15 cellular contexts compared by ENCODE assay signal in the genomic region with DNA sequence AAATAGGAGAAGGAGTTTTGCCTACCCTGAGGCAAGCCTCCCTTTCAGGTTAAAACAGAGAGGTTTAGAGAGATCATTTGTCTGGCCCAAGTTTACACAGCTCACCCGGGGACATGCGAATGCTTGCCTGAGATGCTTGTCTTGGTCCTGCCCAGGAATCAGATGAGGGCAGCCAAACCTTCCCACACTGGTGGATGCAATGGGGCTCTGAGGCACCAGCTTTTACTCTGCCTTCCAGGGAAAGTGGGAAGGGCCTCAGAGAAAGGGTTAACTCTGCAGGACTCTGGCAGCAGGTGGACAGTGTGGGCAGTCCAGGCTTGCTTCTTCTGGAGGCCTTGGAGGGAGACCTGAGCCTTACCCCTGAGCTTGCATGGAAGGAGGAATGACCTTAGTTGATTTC.
A peak's percentile ranks its signal among the peaks of the same experiment; 100 is the strongest.
DNase-seq lines count a peak whose midpoint lies in the region; ATAC-seq and TF ChIP-seq lines count a peak whose summit lies in the region.
"Had no signal": no experiment of that assay in that cellular context is flagged by ENCODE, and none has a peak within 500 bp of the region (broad histone marks: within the 10 kb centered on the region; RNA-seq: fewer than 3 reads in every experiment).

No MANE protein-coding gene starts in this region.

- H3K27me3 ChIP-seq in BLaER1 treated with 17β-estradiol and CSF1 and Interleukin-3, amounts not matched to agents 10 nM and 100 nM, result peaks cover 0 to 18% (median 0%) of the 10 kb centered on the region in 11 experiments; a peak in 5 of 22 replicates
- H3K27me3 ChIP-seq in H9 (ENCODE audit: insufficient read depth, low read length) (no peaks in the 10 kb centered on the region), dorsolateral prefrontal cortex (no peaks in the 10 kb centered on the region)
- H3K27me3 ChIP-seq: body of pancreas, heart right ventricle, Peyer's patch, thyroid gland had no signal

- peaks cover 6% of the 10 kb centered on the region for H3K23me2 ChIP-seq in H9 (ENCODE audit: insufficient read length, low read depth, low read length, poor library complexity, severe bottlenecking)

- H3K23ac ChIP-seq in H9 (ENCODE audit: insufficient read length, low read depth, low read length), result no peak overlapping the region

- WGBS in H9 (ENCODE audit: extremely low coverage, insufficient read length, low lambda C conversion rate), result no CpG with 5 or more reads among the region's 2 CpGs

- no peak overlapping the region for H2AFZ ChIP-seq in H9 (ENCODE audit: low read length)

- no peak overlapping the region for H2BK5ac ChIP-seq in H9 (ENCODE audit: insufficient read length, low read length)

- H3K36me3 Mint-ChIP-seq in H9 (ENCODE audit: insufficient read depth in 1 of 3, low read depth in 3 of 3), result peaks cover 7 to 18% (median 8%) of the 10 kb centered on the region in 3 experiments; a peak in 4 of 7 replicates
- H3K36me3 Mint-ChIP-seq in activated T-helper 17 cell treated with anti-CD3 and anti-CD28 coated beads, Interleukin-2, amount 50 U/mL, for 72 hours (ENCODE audit: low read depth), result no peaks in the 10 kb centered on the region
- H3K36me3 Mint-ChIP-seq in natural killer cell, result no peaks in the 10 kb centered on the region

- peak; percentile 16 for DNase-seq in H9
- no peak for DNase-seq in natural killer cell
- no peak for DNase-seq in stimulated activated CD4-positive, alpha-beta T cell treated with anti-CD3 and anti-CD28 coated beads, Interleukin-4, amount 100 ng/mL, for 1 hour
- DNase-seq in dorsolateral prefrontal cortex, result no peak
- DNase-seq: mesenchymal stem cell had no signal

- H4K91ac ChIP-seq in H9 (ENCODE audit: insufficient read length, low read depth, low read length), result no peak overlapping the region

- H4K20me1 ChIP-seq in BLaER1 treated with 17β-estradiol and CSF1 and Interleukin-3, amounts not matched to agents 10 nM and 100 nM, result peaks cover 0 to 20% (median 0%) of the 10 kb centered on the region in 11 experiments; a peak in 3 of 22 replicates
- no peaks in the 10 kb centered on the region for H4K20me1 ChIP-seq in H9 (ENCODE audit: control insufficient read depth, insufficient read depth, insufficient read length)

- peaks cover 11 to 21% (median 20%) of the 10 kb centered on the region in 10 experiments; a peak in 19 of 20 replicates for H3K4me1 ChIP-seq in BLaER1 treated with 17β-estradiol and CSF1 and Interleukin-3, amounts not matched to agents 10 nM and 100 nM
- H3K4me1 ChIP-seq in H9 (ENCODE audit: insufficient read depth, low read length), result peaks cover 4% of the 10 kb centered on the region; the same call in 1 of the 2 replicates

- H2BK12ac ChIP-seq in H9 (ENCODE audit: insufficient read length, low read depth, low read length), result no peak overlapping the region

- no peak overlapping the region for H2BK120ac ChIP-seq in H9 (ENCODE audit: low read depth, low read length, poor library complexity, severe bottlenecking)

- H3K9me3 Mint-ChIP-seq in H9, result peaks cover 17 to 18% of the 10 kb centered on the region in 2 experiments
- H3K9me3 Mint-ChIP-seq in activated T-helper 17 cell treated with anti-CD3 and anti-CD28 coated beads, Interleukin-2, amount 50 U/mL, for 72 hours, result no peaks in the 10 kb centered on the region
- no peaks in the 10 kb centered on the region for H3K9me3 Mint-ChIP-seq in natural killer cell

- no peak overlapping the region for H2AK5ac ChIP-seq in H9 (ENCODE audit: insufficient read length, low read length)

- H3K9me3 ChIP-seq in BLaER1 treated with 17β-estradiol and CSF1 and Interleukin-3, amounts not matched to agents 10 nM and 100 nM (replicated peaks in 1 of 11), result peaks cover 9 to 17% (median 15%) of the 10 kb centered on the region in 11 experiments
- peaks cover 8% of the 10 kb centered on the region for H3K9me3 ChIP-seq in H9 (ENCODE audit: control insufficient read depth, low read depth, low read length)
- H3K9me3 ChIP-seq: body of pancreas, Peyer's patch, thyroid gland had no signal

- H3K27me3 Mint-ChIP-seq in H9 (ENCODE audit: low read depth), result peaks cover 37% of the 10 kb centered on the region
- H3K27me3 Mint-ChIP-seq in activated T-helper 17 cell treated with anti-CD3 and anti-CD28 coated beads, Interleukin-2, amount 50 U/mL, for 72 hours, result no peaks in the 10 kb centered on the region
- peaks cover 0 to 2% of the 10 kb centered on the region in 2 donors for H3K27me3 Mint-ChIP-seq in natural killer cell (ENCODE audit: low read depth in 2 of 2)

- H3K79me2 ChIP-seq in H9 (ENCODE audit: insufficient read depth, low read length), result no peaks in the 10 kb centered on the region

- no peak overlapping the region for H4K8ac ChIP-seq in H9 (replicated peaks; ENCODE audit: insufficient read length, low read depth, low read length)

- peak overlapping the region in 1 of 11 experiments; percentile 15; a peak in 2 of 22 replicates for H3K9ac ChIP-seq in BLaER1 treated with 17β-estradiol and CSF1 and Interleukin-3, amounts not matched to agents 10 nM and 100 nM
- H3K9ac ChIP-seq in H9 (ENCODE audit: extremely low read depth, insufficient read length, low read length), result no peak overlapping the region

- TF ChIP-seq CTCF in H9 (conservative IDR thresholded peaks at IDR 0.05), result no peak
- TF ChIP-seq CTCF in natural killer cell (IDR thresholded peaks at IDR 0.05), result no peak
- TF ChIP-seq CTCF in dorsolateral prefrontal cortex (IDR thresholded peaks at IDR 0.05 in 54 of 56, conservative IDR thresholded peaks at IDR 0.05 in 2 of 56; ENCODE audit: low read depth in 1 of 56, partially characterized antibody in 56 of 56), result no peak

- H3K27ac Mint-ChIP-seq in H9 (no peak overlapping the region), natural killer cell (no peak overlapping the region)
- no peak overlapping the region for H3K27ac Mint-ChIP-seq in activated T-helper 17 cell treated with anti-CD3 and anti-CD28 coated beads, Interleukin-2, amount 50 U/mL, for 72 hours
- H3K27ac Mint-ChIP-seq: dendritic cell treated with granulocyte-macrophage colony-stimulating factor and Interleukin-4, amounts not matched to agents 40 ng/mL and 50 ng/mL, for 4 days had no signal

- H3K36me3 ChIP-seq in BLaER1 treated with 17β-estradiol and CSF1 and Interleukin-3, amounts not matched to agents 10 nM and 100 nM, result no peaks in the 10 kb centered on the region
- H3K36me3 ChIP-seq: thyroid gland, WERI-Rb-1 had no signal

- no peak overlapping the region for H3K27ac ChIP-seq in BLaER1 treated with 17β-estradiol and CSF1 and Interleukin-3, amounts not matched to agents 10 nM and 100 nM
- H3K27ac ChIP-seq in H9 (ENCODE audit: insufficient read length, low read depth, low read length), result no peak overlapping the region
- no peak overlapping the region for H3K27ac ChIP-seq in dorsolateral prefrontal cortex
- H3K27ac ChIP-seq: heart right ventricle, Peyer's patch, thyroid gland, WERI-Rb-1 had no signal

- intact Hi-C loops in natural killer cell (cut with micrococcal nuclease) (loop anchor here (5.0 kb wide), 2 partner anchors 92 to 1082 kb away; a partner anchor contains a TSS), dorsolateral prefrontal cortex (cut with DNase I) (loop anchor here (2.0 to 10.0 kb wide), 4 partner anchors 92 to 667 kb away; a partner anchor contains a TSS)

- peak overlapping the region in 1 of 10 experiments; percentile 64; a peak in 2 of 20 replicates for H3K4me3 ChIP-seq in BLaER1 treated with 17β-estradiol and CSF1 and Interleukin-3, amounts not matched to agents 10 nM and 100 nM
- H3K4me3 ChIP-seq in dorsolateral prefrontal cortex, result no peak overlapping the region
- H3K4me3 ChIP-seq: thyroid gland had no signal

- no peak overlapping the region for H4K5ac ChIP-seq in H9 (ENCODE audit: insufficient read length, low read depth, low read length)

- H3T11ph ChIP-seq in H9 (ENCODE audit: low read length), result no peak overlapping the region

- no peak overlapping the region for H2BK20ac ChIP-seq in H9 (ENCODE audit: low read depth, low read length, poor library complexity, severe bottlenecking)

- H3K4me3 Mint-ChIP-seq in H9 (0 out of 5 replicates have a peak overlapping the region, but pooled peaks of 1 of the 2 experiments have one; percentile 82), natural killer cell (peak overlapping the region; percentile 89)
- H3K4me3 Mint-ChIP-seq in activated T-helper 17 cell treated with anti-CD3 and anti-CD28 coated beads, Interleukin-2, amount 50 U/mL, for 72 hours, result peak overlapping the region; percentile 89

- no peaks in the 10 kb centered on the region for H3K79me1 ChIP-seq in H9 (ENCODE audit: insufficient read depth, low read depth, low read length, poor library complexity, severe bottlenecking)

- ATAC-seq in activated T-helper 17 cell treated with anti-CD3 and anti-CD28 coated beads, Interleukin-2, amount 50 U/mL, for 72 hours (replicated peaks), result no peak
- ATAC-seq in natural killer cell (no peak), GM19452 (IDR thresholded peaks at IDR 0.05; ENCODE audit: unreplicated experiment) (no peak), HG03469 (IDR thresholded peaks at IDR 0.05; ENCODE audit: unreplicated experiment) (no peak)

- H2BK15ac ChIP-seq in H9 (ENCODE audit: low read depth, low read length), result no peak overlapping the region

- H3K14ac ChIP-seq in H9 (ENCODE audit: insufficient read depth, low read length), result no peak overlapping the region

- H3K4ac ChIP-seq in H9 (ENCODE audit: low read depth, low read length), result no peak overlapping the region

- no peak overlapping the region for H3K56ac ChIP-seq in H9 (ENCODE audit: insufficient read length, low read depth, low read length)

- H3K4me2 ChIP-seq in BLaER1 treated with 17β-estradiol and CSF1 and Interleukin-3, amounts not matched to agents 10 nM and 100 nM, result peak overlapping the region; percentile 85 to 95 (median 90); a peak in 21 of 22 replicates
- H3K4me2 ChIP-seq in H9 (ENCODE audit: insufficient read depth, insufficient read length, low read length), result no peak overlapping the region

- H3K4me1 Mint-ChIP-seq in H9 (peaks cover 31 to 36% of the 10 kb centered on the region in 2 experiments), natural killer cell (peaks cover 16 to 18% of the 10 kb centered on the region in 2 donors)
- H3K4me1 Mint-ChIP-seq in activated T-helper 17 cell treated with anti-CD3 and anti-CD28 coated beads, Interleukin-2, amount 50 U/mL, for 72 hours, result peaks cover 7% of the 10 kb centered on the region

- no peak overlapping the region for H3K18ac ChIP-seq in H9 (ENCODE audit: insufficient read length, low read depth, low read length)
